Comparison of ENCODE assay signal across 1 cellular context in the genomic region with DNA sequence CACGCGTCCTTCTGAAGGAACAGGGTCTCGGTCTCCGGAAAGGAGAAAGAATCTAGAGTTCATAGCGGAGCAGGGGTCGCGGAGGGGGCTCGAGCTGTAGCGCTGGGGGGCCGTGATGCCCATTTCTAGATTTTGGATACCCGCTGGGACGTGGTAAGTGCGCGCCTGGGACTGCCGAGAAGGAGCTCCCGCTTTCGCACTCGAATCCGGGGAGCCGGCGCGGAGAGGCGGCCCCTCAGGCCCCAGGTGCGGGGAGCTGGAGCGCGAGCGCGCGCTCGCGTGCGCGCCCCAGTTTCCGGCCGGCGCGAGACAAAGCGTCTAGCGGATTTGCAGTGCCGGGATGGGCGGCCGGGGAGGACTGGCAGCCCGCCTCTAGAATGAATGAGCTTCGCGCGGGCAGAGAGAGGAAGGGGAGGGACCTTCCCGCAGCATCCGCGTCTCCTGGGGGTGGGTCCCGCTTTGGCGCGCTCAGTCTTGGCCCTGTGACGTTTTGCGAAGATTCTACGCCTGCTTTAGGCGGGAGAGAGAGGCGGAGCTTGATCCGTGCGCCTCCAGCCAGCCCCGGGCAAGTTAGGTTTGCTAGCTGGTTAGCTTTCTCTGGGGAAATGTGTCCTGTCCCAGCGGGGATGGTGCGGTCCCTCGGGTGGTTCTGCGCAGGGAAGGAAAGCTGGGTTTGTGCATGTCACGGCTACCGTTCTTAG.
A peak's percentile ranks its signal among the peaks of the same experiment; 100 is the strongest.
TF ChIP-seq lines count a peak whose summit lies in the region.

No MANE protein-coding gene starts in this region.

TF ChIP-seq in HepG2, 621 proteins besides CTCF, POLR2A, EP300 and RAD21 (continued from another document and continues in another):
- TF ChIP-seq, protein P1, sequence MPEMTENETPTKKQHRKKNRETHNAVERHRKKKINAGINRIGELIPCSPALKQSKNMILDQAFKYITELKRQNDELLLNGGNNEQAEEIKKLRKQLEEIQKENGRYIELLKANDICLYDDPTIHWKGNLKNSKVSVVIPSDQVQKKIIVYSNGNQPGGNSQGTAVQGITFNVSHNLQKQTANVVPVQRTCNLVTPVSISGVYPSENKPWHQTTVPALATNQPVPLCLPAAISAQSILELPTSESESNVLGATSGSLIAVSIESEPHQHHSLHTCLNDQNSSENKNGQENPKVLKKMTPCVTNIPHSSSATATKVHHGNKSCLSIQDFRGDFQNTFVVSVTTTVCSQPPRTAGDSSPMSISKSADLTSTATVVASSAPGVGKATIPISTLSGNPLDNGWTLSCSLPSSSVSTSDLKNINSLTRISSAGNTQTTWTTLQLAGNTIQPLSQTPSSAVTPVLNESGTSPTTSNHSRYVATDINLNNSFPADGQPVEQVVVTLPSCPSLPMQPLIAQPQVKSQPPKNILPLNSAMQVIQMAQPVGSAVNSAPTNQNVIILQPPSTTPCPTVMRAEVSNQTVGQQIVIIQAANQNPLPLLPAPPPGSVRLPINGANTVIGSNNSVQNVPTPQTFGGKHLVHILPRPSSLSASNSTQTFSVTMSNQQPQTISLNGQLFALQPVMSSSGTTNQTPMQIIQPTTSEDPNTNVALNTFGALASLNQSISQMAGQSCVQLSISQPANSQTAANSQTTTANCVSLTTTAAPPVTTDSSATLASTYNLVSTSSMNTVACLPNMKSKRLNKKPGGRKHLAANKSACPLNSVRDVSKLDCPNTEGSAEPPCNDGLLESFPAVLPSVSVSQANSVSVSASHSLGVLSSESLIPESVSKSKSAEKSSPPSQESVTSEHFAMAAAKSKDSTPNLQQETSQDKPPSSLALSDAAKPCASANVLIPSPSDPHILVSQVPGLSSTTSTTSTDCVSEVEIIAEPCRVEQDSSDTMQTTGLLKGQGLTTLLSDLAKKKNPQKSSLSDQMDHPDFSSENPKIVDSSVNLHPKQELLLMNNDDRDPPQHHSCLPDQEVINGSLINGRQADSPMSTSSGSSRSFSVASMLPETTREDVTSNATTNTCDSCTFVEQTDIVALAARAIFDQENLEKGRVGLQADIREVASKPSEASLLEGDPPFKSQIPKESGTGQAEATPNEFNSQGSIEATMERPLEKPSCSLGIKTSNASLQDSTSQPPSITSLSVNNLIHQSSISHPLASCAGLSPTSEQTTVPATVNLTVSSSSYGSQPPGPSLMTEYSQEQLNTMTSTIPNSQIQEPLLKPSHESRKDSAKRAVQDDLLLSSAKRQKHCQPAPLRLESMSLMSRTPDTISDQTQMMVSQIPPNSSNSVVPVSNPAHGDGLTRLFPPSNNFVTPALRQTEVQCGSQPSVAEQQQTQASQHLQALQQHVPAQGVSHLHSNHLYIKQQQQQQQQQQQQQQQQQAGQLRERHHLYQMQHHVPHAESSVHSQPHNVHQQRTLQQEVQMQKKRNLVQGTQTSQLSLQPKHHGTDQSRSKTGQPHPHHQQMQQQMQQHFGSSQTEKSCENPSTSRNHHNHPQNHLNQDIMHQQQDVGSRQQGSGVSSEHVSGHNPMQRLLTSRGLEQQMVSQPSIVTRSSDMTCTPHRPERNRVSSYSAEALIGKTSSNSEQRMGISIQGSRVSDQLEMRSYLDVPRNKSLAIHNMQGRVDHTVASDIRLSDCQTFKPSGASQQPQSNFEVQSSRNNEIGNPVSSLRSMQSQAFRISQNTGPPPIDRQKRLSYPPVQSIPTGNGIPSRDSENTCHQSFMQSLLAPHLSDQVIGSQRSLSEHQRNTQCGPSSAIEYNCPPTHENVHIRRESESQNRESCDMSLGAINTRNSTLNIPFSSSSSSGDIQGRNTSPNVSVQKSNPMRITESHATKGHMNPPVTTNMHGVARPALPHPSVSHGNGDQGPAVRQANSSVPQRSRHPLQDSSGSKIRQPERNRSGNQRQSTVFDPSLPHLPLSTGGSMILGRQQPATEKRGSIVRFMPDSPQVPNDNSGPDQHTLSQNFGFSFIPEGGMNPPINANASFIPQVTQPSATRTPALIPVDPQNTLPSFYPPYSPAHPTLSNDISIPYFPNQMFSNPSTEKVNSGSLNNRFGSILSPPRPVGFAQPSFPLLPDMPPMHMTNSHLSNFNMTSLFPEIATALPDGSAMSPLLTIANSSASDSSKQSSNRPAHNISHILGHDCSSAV (CRISPR knock-in tag; IDR thresholded peaks at IDR 0.05; ENCODE audit: borderline replicate concordance) = no peak
- TF ChIP-seq KDM1A (CRISPR knock-in tag; IDR thresholded peaks at IDR 0.05) (no peak), AGO1 (IDR thresholded peaks at IDR 0.05; ENCODE audit: low read depth, low read length, poor library complexity, severe bottlenecking) (no peak), SRSF4 (IDR thresholded peaks at IDR 0.05; ENCODE audit: low read depth, low read length, poor library complexity, severe bottlenecking) (no peak), GTF2F1 (IDR thresholded peaks at IDR 0.05; ENCODE audit: low read length) (no peak), DNMT1 (CRISPR knock-in tag; IDR thresholded peaks at IDR 0.05) (no peak), TSC22D2 (CRISPR knock-in tag; IDR thresholded peaks at IDR 0.05; ENCODE audit: borderline replicate concordance) (no peak), ASH2L (IDR thresholded peaks at IDR 0.05; ENCODE audit: insufficient read length, low read depth, low read length) (peak; percentile 62), AKAP8 (CRISPR knock-in tag; IDR thresholded peaks at IDR 0.05) (no peak), ZNF549 (CRISPR knock-in tag; IDR thresholded peaks at IDR 0.05) (no peak), DRAP1 (CRISPR knock-in tag; IDR thresholded peaks at IDR 0.05) (no peak; the same call in 1 of the 2 replicates), TBX3 (IDR thresholded peaks at IDR 0.05; ENCODE audit: borderline replicate concordance) (no peak), ZNF232 (CRISPR knock-in tag; IDR thresholded peaks at IDR 0.05; ENCODE audit: borderline replicate concordance) (no peak), CREM (IDR thresholded peaks at IDR 0.05) (peak; percentile 49; the same call in 1 of the 2 replicates), CREM (CRISPR knock-in tag; IDR thresholded peaks at IDR 0.05) (no peak), STAG1 (CRISPR knock-in tag; IDR thresholded peaks at IDR 0.05) (no peak), HOXD1 (CRISPR knock-in tag; IDR thresholded peaks at IDR 0.05) (no peak), ZNF607 (CRISPR knock-in tag; IDR thresholded peaks at IDR 0.05; ENCODE audit: borderline replicate concordance) (no peak), FOSL1 (CRISPR knock-in tag; IDR thresholded peaks at IDR 0.05; ENCODE audit: borderline replicate concordance) (no peak), ZNF547 (CRISPR knock-in tag; IDR thresholded peaks at IDR 0.05) (no peak), XRCC5 (optimal IDR thresholded peaks at IDR 0.05; ENCODE audit: low read length) (no peak), PAF1 (CRISPR knock-in tag; IDR thresholded peaks at IDR 0.05) (no peak), CSRNP1 (CRISPR knock-in tag; IDR thresholded peaks at IDR 0.05) (peak; percentile 43; the same call in 1 of the 2 replicates), ZC3H13 (CRISPR knock-in tag; IDR thresholded peaks at IDR 0.05) (peak; percentile 72; the same call in 1 of the 2 replicates), ZNF382 (CRISPR knock-in tag; IDR thresholded peaks at IDR 0.05; ENCODE audit: borderline replicate concordance) (no peak), TCF7 (IDR thresholded peaks at IDR 0.05; ENCODE audit: low read depth) (no peak)
- TF ChIP-seq, protein P2, sequence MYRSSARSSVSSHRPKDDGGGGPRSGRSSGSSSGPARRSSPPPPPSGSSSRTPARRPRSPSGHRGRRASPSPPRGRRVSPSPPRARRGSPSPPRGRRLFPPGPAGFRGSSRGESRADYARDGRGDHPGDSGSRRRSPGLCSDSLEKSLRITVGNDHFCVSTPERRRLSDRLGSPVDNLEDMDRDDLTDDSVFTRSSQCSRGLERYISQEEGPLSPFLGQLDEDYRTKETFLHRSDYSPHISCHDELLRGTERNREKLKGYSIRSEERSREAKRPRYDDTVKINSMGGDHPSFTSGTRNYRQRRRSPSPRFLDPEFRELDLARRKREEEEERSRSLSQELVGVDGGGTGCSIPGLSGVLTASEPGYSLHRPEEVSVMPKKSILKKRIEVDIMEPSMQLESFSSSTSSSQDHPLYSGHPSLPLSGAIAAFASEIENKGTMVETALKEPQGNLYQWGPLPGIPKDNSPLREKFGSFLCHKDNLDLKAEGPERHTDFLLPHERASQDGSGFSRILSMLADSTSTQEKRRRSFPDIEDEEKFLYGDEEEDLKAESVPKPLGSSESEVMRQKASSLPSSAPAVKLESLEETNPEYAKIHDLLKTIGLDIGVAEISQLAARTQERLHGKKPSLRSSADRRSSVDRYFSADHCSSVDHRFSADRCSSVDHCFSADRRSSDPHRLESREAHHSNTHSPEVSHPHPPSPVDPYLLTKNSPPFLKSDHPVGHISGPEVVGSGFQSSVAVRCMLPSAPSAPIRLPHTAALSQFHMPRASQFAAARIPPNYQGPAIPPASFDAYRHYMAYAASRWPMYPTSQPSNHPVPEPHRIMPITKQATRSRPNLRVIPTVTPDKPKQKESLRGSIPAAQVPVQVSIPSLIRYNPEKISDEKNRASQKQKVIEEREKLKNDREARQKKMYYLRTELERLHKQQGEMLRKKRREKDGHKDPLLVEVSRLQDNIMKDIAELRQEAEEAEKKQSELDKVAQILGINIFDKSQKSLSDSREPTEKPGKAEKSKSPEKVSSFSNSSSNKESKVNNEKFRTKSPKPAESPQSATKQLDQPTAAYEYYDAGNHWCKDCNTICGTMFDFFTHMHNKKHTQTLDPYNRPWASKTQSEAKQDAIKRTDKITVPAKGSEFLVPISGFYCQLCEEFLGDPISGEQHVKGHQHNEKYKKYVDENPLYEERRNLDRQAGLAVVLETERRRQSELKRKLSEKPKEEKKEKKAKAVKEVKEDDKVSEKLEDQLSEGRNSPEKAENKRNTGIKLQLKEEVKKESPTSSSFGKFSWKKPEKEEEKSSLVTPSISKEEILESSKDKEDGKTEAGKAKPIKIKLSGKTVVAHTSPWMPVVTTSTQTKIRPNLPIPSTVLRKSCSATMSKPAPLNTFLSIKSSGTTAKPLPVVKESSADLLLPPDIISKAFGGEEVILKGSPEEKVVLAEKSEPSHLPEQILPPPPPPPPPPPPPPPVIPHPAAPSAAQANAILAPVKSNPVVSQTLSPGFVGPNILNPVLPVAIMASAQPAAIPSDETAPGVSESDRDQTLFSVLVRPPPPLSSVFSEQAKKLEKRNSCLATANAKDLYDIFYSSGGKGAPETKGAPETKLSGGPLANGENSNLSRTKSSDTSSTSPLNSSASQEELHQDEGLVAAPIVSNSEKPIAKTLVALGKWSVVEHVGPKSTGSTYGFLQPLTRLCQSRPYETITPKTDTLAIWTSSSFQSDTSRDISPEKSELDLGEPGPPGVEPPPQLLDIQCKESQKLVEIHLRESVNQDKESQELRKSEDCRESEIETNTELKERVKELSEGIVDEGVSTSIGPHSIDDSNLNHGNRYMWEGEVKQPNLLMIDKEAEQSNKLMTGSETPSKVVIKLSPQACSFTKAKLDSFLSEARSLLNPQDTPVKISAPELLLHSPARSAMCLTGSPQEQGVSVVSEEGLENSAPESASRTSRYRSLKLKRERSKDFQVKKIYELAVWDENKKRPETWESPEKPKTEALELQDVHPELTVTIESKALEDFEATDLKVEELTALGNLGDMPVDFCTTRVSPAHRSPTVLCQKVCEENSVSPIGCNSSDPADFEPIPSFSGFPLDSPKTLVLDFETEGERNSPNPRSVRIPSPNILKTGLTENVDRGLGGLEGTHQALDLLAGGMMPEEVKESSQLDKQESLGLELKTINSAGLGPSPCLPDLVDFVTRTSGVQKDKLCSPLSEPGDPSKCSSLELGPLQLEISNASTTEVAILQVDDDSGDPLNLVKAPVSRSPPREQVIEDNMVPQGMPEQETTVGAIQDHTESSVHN (CRISPR knock-in tag; IDR thresholded peaks at IDR 0.05) = no peak
